1 cellular context compared by ENCODE assay signal in the genomic region with DNA sequence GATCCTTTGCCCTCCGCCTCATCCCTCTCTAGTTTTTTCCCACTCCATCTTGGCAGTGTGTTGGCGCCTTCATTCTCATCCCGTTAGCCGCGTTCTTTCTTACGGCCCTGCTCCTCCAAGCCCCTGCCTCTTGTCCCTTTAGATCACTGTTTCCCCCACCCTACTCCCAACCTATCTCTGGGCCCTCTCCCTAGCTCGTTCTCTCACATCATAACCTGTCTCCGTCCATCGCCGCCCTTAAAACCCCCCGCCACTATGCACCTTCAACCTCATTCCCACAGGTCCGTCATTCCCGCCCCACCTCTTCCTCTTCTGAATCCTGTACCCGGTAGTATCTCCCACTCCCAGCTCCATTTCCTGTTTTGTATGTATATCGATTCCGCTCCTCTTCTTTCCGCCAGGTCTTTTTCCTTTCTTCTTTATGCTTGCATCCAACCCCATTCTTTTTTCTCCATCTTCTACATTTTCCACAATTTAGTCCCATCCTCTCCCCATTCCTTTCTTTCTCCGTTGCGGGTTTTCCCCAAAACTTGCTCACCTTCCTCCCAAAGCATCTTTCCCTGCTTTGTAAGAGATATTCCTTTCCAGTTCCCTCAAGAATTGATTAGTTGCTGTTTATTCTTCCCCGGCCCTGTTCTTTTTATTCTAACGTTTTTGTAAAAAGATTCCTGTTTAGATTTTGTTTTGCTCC.
A peak's percentile ranks its signal among the peaks of the same experiment; 100 is the strongest.
TF ChIP-seq lines count a peak whose summit lies in the region.

No MANE protein-coding gene starts in this region.

TF ChIP-seq in HepG2, 621 proteins besides CTCF, POLR2A, EP300 and RAD21 (continued from another document and continues in another):
- TF ChIP-seq, protein P1, sequence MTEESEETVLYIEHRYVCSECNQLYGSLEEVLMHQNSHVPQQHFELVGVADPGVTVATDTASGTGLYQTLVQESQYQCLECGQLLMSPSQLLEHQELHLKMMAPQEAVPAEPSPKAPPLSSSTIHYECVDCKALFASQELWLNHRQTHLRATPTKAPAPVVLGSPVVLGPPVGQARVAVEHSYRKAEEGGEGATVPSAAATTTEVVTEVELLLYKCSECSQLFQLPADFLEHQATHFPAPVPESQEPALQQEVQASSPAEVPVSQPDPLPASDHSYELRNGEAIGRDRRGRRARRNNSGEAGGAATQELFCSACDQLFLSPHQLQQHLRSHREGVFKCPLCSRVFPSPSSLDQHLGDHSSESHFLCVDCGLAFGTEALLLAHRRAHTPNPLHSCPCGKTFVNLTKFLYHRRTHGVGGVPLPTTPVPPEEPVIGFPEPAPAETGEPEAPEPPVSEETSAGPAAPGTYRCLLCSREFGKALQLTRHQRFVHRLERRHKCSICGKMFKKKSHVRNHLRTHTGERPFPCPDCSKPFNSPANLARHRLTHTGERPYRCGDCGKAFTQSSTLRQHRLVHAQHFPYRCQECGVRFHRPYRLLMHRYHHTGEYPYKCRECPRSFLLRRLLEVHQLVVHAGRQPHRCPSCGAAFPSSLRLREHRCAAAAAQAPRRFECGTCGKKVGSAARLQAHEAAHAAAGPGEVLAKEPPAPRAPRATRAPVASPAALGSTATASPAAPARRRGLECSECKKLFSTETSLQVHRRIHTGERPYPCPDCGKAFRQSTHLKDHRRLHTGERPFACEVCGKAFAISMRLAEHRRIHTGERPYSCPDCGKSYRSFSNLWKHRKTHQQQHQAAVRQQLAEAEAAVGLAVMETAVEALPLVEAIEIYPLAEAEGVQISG (CRISPR knock-in tag; IDR thresholded peaks at IDR 0.05) = 0 out of 2 replicates have a peak, but pooled peaks have one; percentile 22
- TF ChIP-seq MXI1 (IDR thresholded peaks at IDR 0.05; ENCODE audit: borderline replicate concordance, low read depth, low read length) (no peak), ZNF546 (CRISPR knock-in tag; conservative IDR thresholded peaks at IDR 0.05) (peak; percentile 21; the same call in 1 of the 2 replicates), BRCA1 (CRISPR knock-in tag; IDR thresholded peaks at IDR 0.05) (no peak), PHB2 (IDR thresholded peaks at IDR 0.05; ENCODE audit: partially characterized antibody) (no peak), SMAD3 (CRISPR knock-in tag; IDR thresholded peaks at IDR 0.05) (no peak), ZNF549 (CRISPR knock-in tag; IDR thresholded peaks at IDR 0.05) (no peak), ZNF232 (CRISPR knock-in tag; IDR thresholded peaks at IDR 0.05; ENCODE audit: borderline replicate concordance) (no peak), MATR3 (CRISPR knock-in tag; IDR thresholded peaks at IDR 0.05) (no peak), ZNF121 (CRISPR knock-in tag; IDR thresholded peaks at IDR 0.05) (no peak), FOXK2 (IDR thresholded peaks at IDR 0.05) (peak; percentile 66; the same call in 1 of the 2 replicates), CBX2 (IDR thresholded peaks at IDR 0.05; ENCODE audit: low read depth, low read length) (no peak), CBX2 (CRISPR knock-in tag; IDR thresholded peaks at IDR 0.05; ENCODE audit: low read depth) (no peak), ZNF891 (CRISPR knock-in tag; IDR thresholded peaks at IDR 0.05) (no peak), ZBTB20 (CRISPR knock-in tag; IDR thresholded peaks at IDR 0.05; ENCODE audit: borderline replicate concordance, low read depth) (no peak), HMG20A (CRISPR knock-in tag; IDR thresholded peaks at IDR 0.05; ENCODE audit: borderline replicate concordance) (no peak), ISL2 (CRISPR knock-in tag; IDR thresholded peaks at IDR 0.05) (no peak), MAF1 (CRISPR knock-in tag; IDR thresholded peaks at IDR 0.05; ENCODE audit: borderline replicate concordance) (no peak), RFX5 (IDR thresholded peaks at IDR 0.05; ENCODE audit: low read depth, low read length) (no peak), GLMP (CRISPR knock-in tag; IDR thresholded peaks at IDR 0.05; ENCODE audit: borderline replicate concordance) (no peak), PTBP1 (IDR thresholded peaks at IDR 0.05; ENCODE audit: low read depth, low read length, poor library complexity, severe bottlenecking) (no peak), FOXA3 (CRISPR knock-in tag; IDR thresholded peaks at IDR 0.05) (no peak), SP4 (CRISPR knock-in tag; IDR thresholded peaks at IDR 0.05) (no peak), ZNF564 (CRISPR knock-in tag; IDR thresholded peaks at IDR 0.05) (no peak), MIXL1 (CRISPR knock-in tag; IDR thresholded peaks at IDR 0.05) (no peak), MEIS2 (CRISPR knock-in tag; IDR thresholded peaks at IDR 0.05) (no peak), ZNF775 (CRISPR knock-in tag; IDR thresholded peaks at IDR 0.05; ENCODE audit: borderline replicate concordance) (no peak), MYC (CRISPR knock-in tag; IDR thresholded peaks at IDR 0.05; ENCODE audit: borderline replicate concordance) (no peak), ZNF17 (CRISPR knock-in tag; IDR thresholded peaks at IDR 0.05) (no peak), TP53 (CRISPR knock-in tag; conservative IDR thresholded peaks at IDR 0.05) (no peak), KLF11 (CRISPR knock-in tag; IDR thresholded peaks at IDR 0.05) (no peak), KAT7 (CRISPR knock-in tag; IDR thresholded peaks at IDR 0.05; ENCODE audit: borderline replicate concordance) (0 out of 2 replicates have a peak, but pooled peaks have one; percentile 6), TCF7 (IDR thresholded peaks at IDR 0.05; ENCODE audit: low read depth) (no peak), ZNF558 (CRISPR knock-in tag; IDR thresholded peaks at IDR 0.05; ENCODE audit: borderline replicate concordance) (no peak), ZNF383 (CRISPR knock-in tag; IDR thresholded peaks at IDR 0.05; ENCODE audit: borderline replicate concordance) (no peak), ZNF24 (IDR thresholded peaks at IDR 0.05) (no peak), ZC3H4 (CRISPR knock-in tag; IDR thresholded peaks at IDR 0.05; ENCODE audit: borderline replicate concordance) (no peak), CHD2 (IDR thresholded peaks at IDR 0.05; ENCODE audit: low read depth, low read length) (no peak), NFATC3 (CRISPR knock-in tag; IDR thresholded peaks at IDR 0.05) (no peak), SNAPC2 (CRISPR knock-in tag; IDR thresholded peaks at IDR 0.05) (no peak), ZNF225 (CRISPR knock-in tag; IDR thresholded peaks at IDR 0.05) (no peak), U2AF1 (optimal IDR thresholded peaks at IDR 0.05; ENCODE audit: low read depth, low read length) (no peak), CHCHD3 (CRISPR knock-in tag; IDR thresholded peaks at IDR 0.05) (no peak), ZNF205 (CRISPR knock-in tag; IDR thresholded peaks at IDR 0.05) (no peak), ZNF329 (CRISPR knock-in tag; IDR thresholded peaks at IDR 0.05; ENCODE audit: low read depth) (no peak), KMT2B (CRISPR knock-in tag; IDR thresholded peaks at IDR 0.05) (peak; percentile 77; the same call in 1 of the 2 replicates), SMAD9 (CRISPR knock-in tag; IDR thresholded peaks at IDR 0.05) (no peak), NFIB (CRISPR knock-in tag; IDR thresholded peaks at IDR 0.05; ENCODE audit: borderline replicate concordance) (no peak), ZNF468 (CRISPR knock-in tag; IDR thresholded peaks at IDR 0.05) (no peak)
- TF ChIP-seq, protein P2, sequence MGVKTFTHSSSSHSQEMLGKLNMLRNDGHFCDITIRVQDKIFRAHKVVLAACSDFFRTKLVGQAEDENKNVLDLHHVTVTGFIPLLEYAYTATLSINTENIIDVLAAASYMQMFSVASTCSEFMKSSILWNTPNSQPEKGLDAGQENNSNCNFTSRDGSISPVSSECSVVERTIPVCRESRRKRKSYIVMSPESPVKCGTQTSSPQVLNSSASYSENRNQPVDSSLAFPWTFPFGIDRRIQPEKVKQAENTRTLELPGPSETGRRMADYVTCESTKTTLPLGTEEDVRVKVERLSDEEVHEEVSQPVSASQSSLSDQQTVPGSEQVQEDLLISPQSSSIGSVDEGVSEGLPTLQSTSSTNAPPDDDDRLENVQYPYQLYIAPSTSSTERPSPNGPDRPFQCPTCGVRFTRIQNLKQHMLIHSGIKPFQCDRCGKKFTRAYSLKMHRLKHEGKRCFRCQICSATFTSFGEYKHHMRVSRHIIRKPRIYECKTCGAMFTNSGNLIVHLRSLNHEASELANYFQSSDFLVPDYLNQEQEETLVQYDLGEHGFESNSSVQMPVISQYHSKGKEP (CRISPR knock-in tag; IDR thresholded peaks at IDR 0.05) = no peak
- TF ChIP-seq, protein P3, sequence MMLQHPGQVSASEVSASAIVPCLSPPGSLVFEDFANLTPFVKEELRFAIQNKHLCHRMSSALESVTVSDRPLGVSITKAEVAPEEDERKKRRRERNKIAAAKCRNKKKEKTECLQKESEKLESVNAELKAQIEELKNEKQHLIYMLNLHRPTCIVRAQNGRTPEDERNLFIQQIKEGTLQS (CRISPR knock-in tag; IDR thresholded peaks at IDR 0.05) = no peak
- TF ChIP-seq, protein P4, sequence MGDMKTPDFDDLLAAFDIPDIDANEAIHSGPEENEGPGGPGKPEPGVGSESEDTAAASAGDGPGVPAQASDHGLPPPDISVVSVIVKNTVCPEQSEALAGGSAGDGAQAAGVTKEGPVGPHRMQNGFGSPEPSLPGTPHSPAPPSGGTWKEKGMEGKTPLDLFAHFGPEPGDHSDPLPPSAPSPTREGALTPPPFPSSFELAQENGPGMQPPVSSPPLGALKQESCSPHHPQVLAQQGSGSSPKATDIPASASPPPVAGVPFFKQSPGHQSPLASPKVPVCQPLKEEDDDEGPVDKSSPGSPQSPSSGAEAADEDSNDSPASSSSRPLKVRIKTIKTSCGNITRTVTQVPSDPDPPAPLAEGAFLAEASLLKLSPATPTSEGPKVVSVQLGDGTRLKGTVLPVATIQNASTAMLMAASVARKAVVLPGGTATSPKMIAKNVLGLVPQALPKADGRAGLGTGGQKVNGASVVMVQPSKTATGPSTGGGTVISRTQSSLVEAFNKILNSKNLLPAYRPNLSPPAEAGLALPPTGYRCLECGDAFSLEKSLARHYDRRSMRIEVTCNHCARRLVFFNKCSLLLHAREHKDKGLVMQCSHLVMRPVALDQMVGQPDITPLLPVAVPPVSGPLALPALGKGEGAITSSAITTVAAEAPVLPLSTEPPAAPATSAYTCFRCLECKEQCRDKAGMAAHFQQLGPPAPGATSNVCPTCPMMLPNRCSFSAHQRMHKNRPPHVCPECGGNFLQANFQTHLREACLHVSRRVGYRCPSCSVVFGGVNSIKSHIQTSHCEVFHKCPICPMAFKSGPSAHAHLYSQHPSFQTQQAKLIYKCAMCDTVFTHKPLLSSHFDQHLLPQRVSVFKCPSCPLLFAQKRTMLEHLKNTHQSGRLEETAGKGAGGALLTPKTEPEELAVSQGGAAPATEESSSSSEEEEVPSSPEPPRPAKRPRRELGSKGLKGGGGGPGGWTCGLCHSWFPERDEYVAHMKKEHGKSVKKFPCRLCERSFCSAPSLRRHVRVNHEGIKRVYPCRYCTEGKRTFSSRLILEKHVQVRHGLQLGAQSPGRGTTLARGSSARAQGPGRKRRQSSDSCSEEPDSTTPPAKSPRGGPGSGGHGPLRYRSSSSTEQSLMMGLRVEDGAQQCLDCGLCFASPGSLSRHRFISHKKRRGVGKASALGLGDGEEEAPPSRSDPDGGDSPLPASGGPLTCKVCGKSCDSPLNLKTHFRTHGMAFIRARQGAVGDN (CRISPR knock-in tag; IDR thresholded peaks at IDR 0.05) = no peak
- TF ChIP-seq, protein P5, sequence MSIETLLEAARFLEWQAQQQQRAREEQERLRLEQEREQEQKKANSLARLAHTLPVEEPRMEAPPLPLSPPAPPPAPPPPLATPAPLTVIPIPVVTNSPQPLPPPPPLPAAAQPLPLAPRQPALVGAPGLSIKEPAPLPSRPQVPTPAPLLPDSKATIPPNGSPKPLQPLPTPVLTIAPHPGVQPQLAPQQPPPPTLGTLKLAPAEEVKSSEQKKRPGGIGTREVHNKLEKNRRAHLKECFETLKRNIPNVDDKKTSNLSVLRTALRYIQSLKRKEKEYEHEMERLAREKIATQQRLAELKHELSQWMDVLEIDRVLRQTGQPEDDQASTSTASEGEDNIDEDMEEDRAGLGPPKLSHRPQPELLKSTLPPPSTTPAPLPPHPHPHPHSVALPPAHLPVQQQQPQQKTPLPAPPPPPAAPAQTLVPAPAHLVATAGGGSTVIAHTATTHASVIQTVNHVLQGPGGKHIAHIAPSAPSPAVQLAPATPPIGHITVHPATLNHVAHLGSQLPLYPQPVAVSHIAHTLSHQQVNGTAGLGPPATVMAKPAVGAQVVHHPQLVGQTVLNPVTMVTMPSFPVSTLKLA (IDR thresholded peaks at IDR 0.05) = no peak
- TF ChIP-seq, protein P6, sequence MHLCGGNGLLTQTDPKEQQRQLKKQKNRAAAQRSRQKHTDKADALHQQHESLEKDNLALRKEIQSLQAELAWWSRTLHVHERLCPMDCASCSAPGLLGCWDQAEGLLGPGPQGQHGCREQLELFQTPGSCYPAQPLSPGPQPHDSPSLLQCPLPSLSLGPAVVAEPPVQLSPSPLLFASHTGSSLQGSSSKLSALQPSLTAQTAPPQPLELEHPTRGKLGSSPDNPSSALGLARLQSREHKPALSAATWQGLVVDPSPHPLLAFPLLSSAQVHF (CRISPR knock-in tag; IDR thresholded peaks at IDR 0.05) = no peak
- TF ChIP-seq, protein P7, sequence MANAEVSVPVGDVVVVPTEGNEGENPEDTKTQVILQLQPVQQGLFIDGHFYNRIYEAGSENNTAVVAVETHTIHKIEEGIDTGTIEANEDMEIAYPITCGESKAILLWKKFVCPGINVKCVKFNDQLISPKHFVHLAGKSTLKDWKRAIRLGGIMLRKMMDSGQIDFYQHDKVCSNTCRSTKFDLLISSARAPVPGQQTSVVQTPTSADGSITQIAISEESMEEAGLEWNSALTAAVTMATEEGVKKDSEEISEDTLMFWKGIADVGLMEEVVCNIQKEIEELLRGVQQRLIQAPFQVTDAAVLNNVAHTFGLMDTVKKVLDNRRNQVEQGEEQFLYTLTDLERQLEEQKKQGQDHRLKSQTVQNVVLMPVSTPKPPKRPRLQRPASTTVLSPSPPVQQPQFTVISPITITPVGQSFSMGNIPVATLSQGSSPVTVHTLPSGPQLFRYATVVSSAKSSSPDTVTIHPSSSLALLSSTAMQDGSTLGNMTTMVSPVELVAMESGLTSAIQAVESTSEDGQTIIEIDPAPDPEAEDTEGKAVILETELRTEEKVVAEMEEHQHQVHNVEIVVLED (CRISPR knock-in tag; IDR thresholded peaks at IDR 0.05; ENCODE audit: borderline replicate concordance) = no peak
- TF ChIP-seq, protein P8, sequence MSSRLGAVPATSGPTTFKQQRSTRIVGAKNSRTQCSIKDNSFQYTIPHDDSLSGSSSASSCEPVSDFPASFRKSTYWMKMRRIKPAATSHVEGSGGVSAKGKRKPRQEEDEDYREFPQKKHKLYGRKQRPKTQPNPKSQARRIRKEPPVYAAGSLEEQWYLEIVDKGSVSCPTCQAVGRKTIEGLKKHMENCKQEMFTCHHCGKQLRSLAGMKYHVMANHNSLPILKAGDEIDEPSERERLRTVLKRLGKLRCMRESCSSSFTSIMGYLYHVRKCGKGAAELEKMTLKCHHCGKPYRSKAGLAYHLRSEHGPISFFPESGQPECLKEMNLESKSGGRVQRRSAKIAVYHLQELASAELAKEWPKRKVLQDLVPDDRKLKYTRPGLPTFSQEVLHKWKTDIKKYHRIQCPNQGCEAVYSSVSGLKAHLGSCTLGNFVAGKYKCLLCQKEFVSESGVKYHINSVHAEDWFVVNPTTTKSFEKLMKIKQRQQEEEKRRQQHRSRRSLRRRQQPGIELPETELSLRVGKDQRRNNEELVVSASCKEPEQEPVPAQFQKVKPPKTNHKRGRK (CRISPR knock-in tag; IDR thresholded peaks at IDR 0.05) = peak; percentile 86
